11 cellular contexts compared by ENCODE assay signal in genomic region chr6:42200035-42200434, GRCh38. TPM values are rescaled to one million over a fixed set of nuclear protein-coding genes. Genes with fewer than 3 reads are reported as not detected.
DNase-seq lines count a peak whose midpoint lies in the region; ATAC-seq, FAIRE-seq and TF ChIP-seq lines count a peak whose summit lies in the region.
"Had no signal": no experiment of that assay in that cellular context is flagged by ENCODE, and none has a peak within 500 bp of the region (broad histone marks: within the 10 kb centered on the region; RNA-seq: fewer than 3 reads in every experiment).

No MANE protein-coding gene starts in this region.

- peak overlapping the region; percentile 81 for H3K27ac ChIP-seq in AG04450 (ENCODE audit: low read depth, low read length)
- no peak overlapping the region for H3K27ac ChIP-seq in lung (ENCODE audit: low read depth in 1 of 2, low read length in 1 of 2)

- peak; percentile 27 for ATAC-seq in lung (ENCODE audit: insufficient read depth, low FRiP score)
- ATAC-seq in GM19397 (IDR thresholded peaks at IDR 0.05; ENCODE audit: unreplicated experiment), result no peak

- H3K27me3 ChIP-seq in AG04450 (ENCODE audit: control insufficient read depth, insufficient read depth, low read length), result no peaks in the 10 kb centered on the region
- no peaks in the 10 kb centered on the region for H3K27me3 ChIP-seq in bronchial epithelial cell (ENCODE audit: control insufficient read depth, insufficient read depth, low read length)
- H3K27me3 ChIP-seq in lung (ENCODE audit: control insufficient read depth, insufficient read depth), result no peaks in the 10 kb centered on the region

- H3K9me3 ChIP-seq in AG04450 (ENCODE audit: control insufficient read depth, insufficient read depth, low read length) (no peaks in the 10 kb centered on the region), lung (ENCODE audit: control insufficient read depth in 2 of 2, insufficient read depth in 1 of 2, low read length in 1 of 2) (no peaks in the 10 kb centered on the region)

- CTCF ChIA-PET in AG04450 (lab: Charles Lee), result interaction anchor here (1.4 to 8.4 kb wide), 3 partner anchors 15 to 413 kb away, joined by 4 to 58 read pairs (median 23); no protein-coding TSS in a partner anchor

- 71 to 82% methylated on average over 1 of the region's 1 CpG for WGBS in lung, 2 donors

- peaks cover 0 to 2% of the 10 kb centered on the region in 2 donors for H3K4me1 ChIP-seq in lung (ENCODE audit: control insufficient read depth in 2 of 2, insufficient read depth in 2 of 2, low read length in 2 of 2)

- POLR2A ChIA-PET in AG04450 (lab: Yijun Ruan, JAX), result interaction anchor here (0.6 to 2.4 kb wide), 8 partner anchors 9 to 691 kb away, joined by 3 to 14 read pairs (median 6); partner anchors contain the start of gene TAF8

- peak; percentile 96 for DNase-seq in AG04450 (ENCODE audit: low read depth, low spot score)
- DNase-seq in HS-27A (ENCODE audit: low read depth), result peak; percentile 87
- DNase-seq in bronchial epithelial cell (ENCODE audit: low read depth), result peak; percentile 89
- DNase-seq in lung (ENCODE audit: low spot score), result no peak
- no peak for DNase-seq in activated CD4-positive, CD25-positive, alpha-beta regulatory T cell treated with anti-CD3 and anti-CD28 coated beads, Interleukin-2, amount 50 U/mL, for 72 hours
- no peak for DNase-seq in NCI-H748 (lab: John Stamatoyannopoulos, UW; ENCODE audit: unreplicated experiment)
- DNase-seq in NCI-H1105 (lab: John Stamatoyannopoulos, UW), result no peak
- DNase-seq: activated effector memory CD4-positive, alpha-beta T cell treated with Interleukin-2 at 50 U/mL for 16 hours; NCI-H510A treated with DMSO at 0.1 percent for 48 hours had no signal

- FAIRE-seq in bronchial epithelial cell (lab: Jason Lieb, UNC), result no peak
- FAIRE-seq: endometrium had no signal

- H3K4me3 ChIP-seq in AG04450 (ENCODE audit: low read depth, low read length) (no peak overlapping the region), bronchial epithelial cell (ENCODE audit: low read depth, low read length) (no peak overlapping the region), lung (no peak overlapping the region)

- TF ChIP-seq CTCF in AG04450 (IDR thresholded peaks at IDR 0.05; ENCODE audit: low read depth, low read length), result no peak
- no peak for TF ChIP-seq CTCF in bronchial epithelial cell (IDR thresholded peaks at IDR 0.05; ENCODE audit: insufficient read depth, low read length, severe bottlenecking)
- no peak for TF ChIP-seq CTCF in lung (IDR thresholded peaks at IDR 0.05; ENCODE audit: control extremely low read depth, extremely low read depth)

- H3K36me3 ChIP-seq in bronchial epithelial cell (ENCODE audit: control insufficient read depth, insufficient read depth, low read length) (no peaks in the 10 kb centered on the region), lung (ENCODE audit: control insufficient read depth in 2 of 2, insufficient read depth in 2 of 2, low read length in 2 of 2) (peaks cover 6 to 8% of the 10 kb centered on the region in 2 donors)

RNA-seq across cellular contexts. Expression of gene GUCA1B, which starts 5.3 kb away (rescaled TPM):
- polyA plus RNA-seq in AG04450 (2011; rRNA removed) (0.21 and 0.40 TPM in 2 replicates), lung (under 1 TPM; 0.44 to 0.93 TPM)
- 0.39 and 0.46 TPM in 2 replicates for polyA minus RNA-seq in AG04450 (2011; rRNA and poly(A)+ RNA removed)
- total RNA-seq in bronchial epithelial cell (1.9 and 2.4 TPM in 2 replicates), lung (1 to 10 TPM; 1.2 to 1.7 TPM)

RNA-seq across cellular contexts. Expression of gene MRPS10, which starts 17.6 kb away (rescaled TPM):
- polyA plus RNA-seq in AG04450 (2011; rRNA removed) (45.4 and 63.2 TPM in 2 replicates), lung (10 to 100 TPM; 19.7 to 21.3 TPM)
- 10.4 and 17.6 TPM in 2 replicates for polyA minus RNA-seq in AG04450 (2011; rRNA and poly(A)+ RNA removed)
- total RNA-seq in bronchial epithelial cell (71.6 and 74.5 TPM in 2 replicates), lung (10 to 100 TPM; 23.7 to 26.5 TPM)

RNA-seq across cellular contexts. Expression of gene GUCA1A, which starts 26.9 kb away (rescaled TPM):
- polyA plus RNA-seq in AG04450 (2011; rRNA removed) (1.5 and 1.9 TPM in 2 replicates), lung (under 1 TPM; 0.02 to 0.04 TPM)
- polyA minus RNA-seq in AG04450 (2011; rRNA and poly(A)+ RNA removed), result 0.26 and 0.87 TPM in 2 replicates
- total RNA-seq in bronchial epithelial cell (not detected in 2 replicates), lung (not detected)

RNA-seq across cellular contexts. Expression of gene C6orf132, which starts 57.6 kb away (rescaled TPM):
- 0.68 and 1.1 TPM in 2 replicates for polyA plus RNA-seq in AG04450 (2011; rRNA removed)
- 0.52 and 1.2 TPM in 2 replicates for polyA minus RNA-seq in AG04450 (2011; rRNA and poly(A)+ RNA removed)
- total RNA-seq in bronchial epithelial cell, result 11.3 and 46.1 TPM in 2 replicates
- total RNA-seq in lung, result 10 to 100 TPM in 1 of 2 donors, 1 to 10 TPM in 1; 5.9 to 33.1 TPM
- polyA plus RNA-seq in lung, result 10 to 100 TPM; 11.3 to 26.1 TPM

Comparison
In these comparisons a context has a peak if more than half of its experiments do, and no peak if none do; other contexts are left out.
1. DNase-seq: peak in AG04450 (single experiment), HS-27A (single experiment) and bronchial epithelial cell (single experiment); none in lung (single experiment), activated CD4-positive, CD25-positive, alpha-beta regulatory T cell treated with anti-CD3 and anti-CD28 coated beads, Interleukin-2, amount 50 U/mL, for 72 hours (single experiment), NCI-H748 (single experiment) and NCI-H1105 (single experiment).